In genomic region chr21:8380419-8381079, GRCh38 we compare ENCODE assay signal across 8 cellular contexts.
DNase-seq lines count a peak whose midpoint lies in the region; ATAC-seq and TF ChIP-seq lines count a peak whose summit lies in the region.
"Not testable (repeated sequence)": the region's sequence is repeated elsewhere in the genome, so short reads cannot be mapped to it uniquely, and the experiment has no call there.

No MANE protein-coding gene starts in this region.

- CTCF ChIA-PET in CD4-positive, alpha-beta T cell (lab: Charles Lee); PC-3 (lab: Charles Lee): not testable (repeated sequence)

- H3K36me3 ChIP-seq in PC-3 (ENCODE audit: low read depth, low read length) = not testable (repeated sequence)

- H3K4me3 Mint-ChIP-seq in CD4-positive, alpha-beta T cell; activated naive CD8-positive, alpha-beta T cell treated with anti-CD3 and anti-CD28 coated beads, Interleukin-2, amount 10 ng/mL, durations not matched to agents 7 days and 5 days; stimulated activated effector memory CD8-positive, alpha-beta T cell treated with anti-CD3 and anti-CD28 coated beads, Interleukin-12 subunit alpha, Interleukin-12 subunit beta, amount 100 ng/mL, for 72 hours: not testable (repeated sequence)

- not testable (repeated sequence) for H3K4me2 ChIP-seq in PC-3 (ENCODE audit: low read length)

- H3F3A ChIP-seq in PC-3 (ENCODE audit: low read length, unreplicated experiment) = not testable (repeated sequence)

- not testable (repeated sequence) for H3K27ac ChIP-seq in CD4-positive, alpha-beta T cell (ENCODE audit: low read depth, low read length); PC-3 (ENCODE audit: low read length)

- POLR2A ChIA-PET in CD4-positive, alpha-beta T cell (lab: Charles Lee); PC-3 (lab: Charles Lee; ENCODE audit: unreplicated experiment); activated naive CD8-positive, alpha-beta T cell treated with anti-CD3 and anti-CD28 coated beads, Interleukin-2, amount 10 ng/mL, durations not matched to agents 7 days and 5 days (lab: Charles Lee): not testable (repeated sequence)

- H3K9me2 ChIP-seq in PC-3 (replicated peaks; ENCODE audit: low read length) = not testable (repeated sequence)

- H3K27ac Mint-ChIP-seq in CD4-positive, alpha-beta T cell; activated naive CD8-positive, alpha-beta T cell treated with anti-CD3 and anti-CD28 coated beads, Interleukin-2, amount 10 ng/mL, durations not matched to agents 7 days and 5 days; stimulated activated effector memory CD8-positive, alpha-beta T cell treated with anti-CD3 and anti-CD28 coated beads, Interleukin-12 subunit alpha, Interleukin-12 subunit beta, amount 100 ng/mL, for 72 hours: not testable (repeated sequence)

- not testable (repeated sequence) for H3K4me1 ChIP-seq in PC-3 (ENCODE audit: insufficient read depth, low read length)

- not testable (repeated sequence) for H3K27me3 ChIP-seq in CD4-positive, alpha-beta T cell (ENCODE audit: control insufficient read depth, insufficient read depth, low read length); PC-3 (ENCODE audit: low read length)

- H3K4me3 ChIP-seq in PC-3 (ENCODE audit: low read length) = not testable (repeated sequence)

- BruUV-seq in PC-3 (replicated peaks; lab: Mats Ljungman, UMichigan) = not testable (repeated sequence)

- not testable (repeated sequence) for H4K20me1 ChIP-seq in PC-3 (ENCODE audit: low read length)

- H3K36me3 Mint-ChIP-seq in CD4-positive, alpha-beta T cell (ENCODE audit: low read depth); activated naive CD8-positive, alpha-beta T cell treated with anti-CD3 and anti-CD28 coated beads, Interleukin-2, amount 10 ng/mL, durations not matched to agents 7 days and 5 days; stimulated activated effector memory CD8-positive, alpha-beta T cell treated with anti-CD3 and anti-CD28 coated beads, Interleukin-12 subunit alpha, Interleukin-12 subunit beta, amount 100 ng/mL, for 72 hours: not testable (repeated sequence)

- not testable (repeated sequence) for H2AFZ ChIP-seq in PC-3 (ENCODE audit: low read length)

- not testable (repeated sequence) for H3K9me3 ChIP-seq in CD4-positive, alpha-beta T cell (ENCODE audit: control insufficient read depth, low read length); PC-3 (ENCODE audit: low read length)

- TF ChIP-seq CTCF in CD4-positive, alpha-beta T cell (IDR thresholded peaks at IDR 0.05); PC-3 (conservative IDR thresholded peaks at IDR 0.05; ENCODE audit: low read depth, low read length): not testable (repeated sequence)

- peak; percentile 74 for ATAC-seq in CD4-positive, alpha-beta T cell (ENCODE audit: poor library complexity)
- ATAC-seq in GM19035 (IDR thresholded peaks at IDR 0.05; ENCODE audit: unreplicated experiment) (peak; percentile 62), GM21576 (IDR thresholded peaks at IDR 0.05; ENCODE audit: unreplicated experiment) (peak; percentile 47), HG03064 (IDR thresholded peaks at IDR 0.05; ENCODE audit: low read depth, unreplicated experiment) (peak; percentile 55), PC-3 (peak; percentile 57), left colon (peak; percentile 50)
- ATAC-seq in activated naive CD8-positive, alpha-beta T cell treated with anti-CD3 and anti-CD28 coated beads, Interleukin-2, amount 10 ng/mL, durations not matched to agents 7 days and 5 days (ENCODE audit: low read depth) = peak; percentile 31
- ATAC-seq in stimulated activated effector memory CD8-positive, alpha-beta T cell treated with anti-CD3 and anti-CD28 coated beads, Interleukin-12 subunit alpha, Interleukin-12 subunit beta, amount 100 ng/mL, for 72 hours = peak; percentile 74

- H3K9me3 Mint-ChIP-seq in CD4-positive, alpha-beta T cell; activated naive CD8-positive, alpha-beta T cell treated with anti-CD3 and anti-CD28 coated beads, Interleukin-2, amount 10 ng/mL, durations not matched to agents 7 days and 5 days; stimulated activated effector memory CD8-positive, alpha-beta T cell treated with anti-CD3 and anti-CD28 coated beads, Interleukin-12 subunit alpha, Interleukin-12 subunit beta, amount 100 ng/mL, for 72 hours: not testable (repeated sequence)

- not testable (repeated sequence) for H3K4me1 Mint-ChIP-seq in CD4-positive, alpha-beta T cell (ENCODE audit: low read depth); activated naive CD8-positive, alpha-beta T cell treated with anti-CD3 and anti-CD28 coated beads, Interleukin-2, amount 10 ng/mL, durations not matched to agents 7 days and 5 days; stimulated activated effector memory CD8-positive, alpha-beta T cell treated with anti-CD3 and anti-CD28 coated beads, Interleukin-12 subunit alpha, Interleukin-12 subunit beta, amount 100 ng/mL, for 72 hours

- not testable (repeated sequence) for H3K27me3 Mint-ChIP-seq in CD4-positive, alpha-beta T cell; activated naive CD8-positive, alpha-beta T cell treated with anti-CD3 and anti-CD28 coated beads, Interleukin-2, amount 10 ng/mL, durations not matched to agents 7 days and 5 days

- not testable (repeated sequence) for H3K79me2 ChIP-seq in PC-3 (ENCODE audit: low read length)

- not testable (repeated sequence) for DNase-seq in CD4-positive, alpha-beta T cell; PC-3; activated naive CD8-positive, alpha-beta T cell treated with anti-CD3 and anti-CD28 coated beads, Interleukin-2, amount 10 ng/mL, durations not matched to agents 7 days and 5 days; left colon; stimulated activated effector memory CD8-positive, alpha-beta T cell treated with anti-CD3 and anti-CD28 coated beads, Interleukin-12 subunit alpha, Interleukin-12 subunit beta, amount 100 ng/mL, for 72 hours (ENCODE audit: low spot score in 2 of 2)

- H3K9ac ChIP-seq in PC-3 (ENCODE audit: low read length) = not testable (repeated sequence)

- intact Hi-C loops in CD4-positive, alpha-beta T cell (cut with DNase I, micrococcal nuclease); PC-3 (cut with micrococcal nuclease); left colon (cut with DNase I, micrococcal nuclease): not testable (repeated sequence)
